In the genomic region with DNA sequence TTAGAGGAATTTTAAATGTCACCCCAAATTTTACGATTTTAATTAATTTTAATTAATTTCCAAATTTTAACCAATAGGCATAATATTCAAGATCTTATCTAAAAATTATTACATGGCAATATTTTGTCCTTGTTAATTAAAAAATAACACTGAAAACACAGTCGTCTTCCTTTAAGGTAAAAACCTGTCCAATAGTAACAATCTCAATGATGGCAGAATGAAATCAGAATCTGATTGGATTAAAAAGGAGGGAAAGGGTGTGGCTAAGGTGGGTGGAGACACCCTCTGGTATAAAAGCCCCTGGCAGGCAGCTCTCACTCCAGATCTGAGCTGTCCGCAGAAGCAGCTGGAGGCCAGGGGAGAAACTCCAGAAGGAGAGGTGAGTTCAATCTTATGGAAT, we compare ENCODE assay signal across 15 cellular contexts. TPM values are rescaled to one million over a fixed set of nuclear protein-coding genes. Genes with fewer than 3 reads are reported as not detected.
"Had no signal": no experiment of that assay in that cellular context is flagged by ENCODE, and none has a peak within 500 bp of the region (broad histone marks: within the 10 kb centered on the region; RNA-seq: fewer than 3 reads in every experiment).

A gene (plus strand): TSS at position 301 of the 400 bp plus-strand sequence. CDS start 2,704 bp downstream, outside the sequence.

RNA-seq across cellular contexts. Expression of the gene that starts here (rescaled TPM):
- total RNA-seq: natural killer cell, occipital lobe, osteoblast, ovary, posterior vena cava, right atrium auricular region, sciatic nerve, smooth muscle cell, spleen, suprapubic skin, transverse colon, upper lobe of right lung, vagina had no signal
- polyA plus RNA-seq: neural cell, ovary, smooth muscle cell, spleen, urinary bladder had no signal
